28 cellular contexts compared by ENCODE assay signal in genomic region chr14:35643513-35643912, GRCh38.
"Had no signal": no experiment of that assay in that cellular context is flagged by ENCODE, and none has a peak within 500 bp of the region (broad histone marks: within the 10 kb centered on the region; RNA-seq: fewer than 3 reads in every experiment).

No MANE protein-coding gene starts in this region.

- H3K27me3 ChIP-seq: colonic mucosa, dorsolateral prefrontal cortex, esophagus muscularis mucosa, esophagus squamous epithelium, foreskin keratinocyte, gastrocnemius medialis, gastroesophageal sphincter, heart left ventricle, heart right ventricle had no signal

- H3K27ac ChIP-seq: colonic mucosa, coronary artery, dorsolateral prefrontal cortex, epithelial cell of prostate, esophagus muscularis mucosa, esophagus squamous epithelium, foreskin keratinocyte, gastrocnemius medialis, gastroesophageal sphincter, heart left ventricle, heart right ventricle had no signal

- DNase-seq: colonic mucosa; cortex of kidney; dermis blood vessel endothelial cell; dorsolateral prefrontal cortex; effector CD4-positive, alpha-beta T cell; effector CD8-positive, alpha-beta T cell; effector memory CD4-positive, alpha-beta T cell; effector memory CD8-positive, alpha-beta T cell; endodermal cell; erythroblast; esophagus squamous epithelium; foreskin fibroblast; foreskin keratinocyte; foreskin melanocyte; gastrocnemius medialis; glutamatergic neuron; head of caudate nucleus; heart left ventricle; heart right ventricle had no signal

- H3K4me1 ChIP-seq: colonic mucosa, esophagus muscularis mucosa, esophagus squamous epithelium, foreskin keratinocyte, gastrocnemius medialis, gastroesophageal sphincter, heart left ventricle, heart right ventricle had no signal

- H3K9me3 ChIP-seq: colonic mucosa had no signal

- FAIRE-seq: colon, endometrium, endothelial cell of umbilical vein, frontal cortex had no signal

- ATAC-seq: effector memory CD8-positive, alpha-beta T cell; esophagus mucosa; foreskin keratinocyte; gastrocnemius medialis; gastroesophageal sphincter; heart left ventricle; heart right ventricle had no signal

- H3K4me3 ChIP-seq: colonic mucosa, coronary artery, dorsolateral prefrontal cortex, esophagus muscularis mucosa, esophagus squamous epithelium, gastrocnemius medialis, gastroesophageal sphincter, heart left ventricle, heart right ventricle had no signal
